Comparison of ENCODE assay signal across 16 cellular contexts in the genomic region with DNA sequence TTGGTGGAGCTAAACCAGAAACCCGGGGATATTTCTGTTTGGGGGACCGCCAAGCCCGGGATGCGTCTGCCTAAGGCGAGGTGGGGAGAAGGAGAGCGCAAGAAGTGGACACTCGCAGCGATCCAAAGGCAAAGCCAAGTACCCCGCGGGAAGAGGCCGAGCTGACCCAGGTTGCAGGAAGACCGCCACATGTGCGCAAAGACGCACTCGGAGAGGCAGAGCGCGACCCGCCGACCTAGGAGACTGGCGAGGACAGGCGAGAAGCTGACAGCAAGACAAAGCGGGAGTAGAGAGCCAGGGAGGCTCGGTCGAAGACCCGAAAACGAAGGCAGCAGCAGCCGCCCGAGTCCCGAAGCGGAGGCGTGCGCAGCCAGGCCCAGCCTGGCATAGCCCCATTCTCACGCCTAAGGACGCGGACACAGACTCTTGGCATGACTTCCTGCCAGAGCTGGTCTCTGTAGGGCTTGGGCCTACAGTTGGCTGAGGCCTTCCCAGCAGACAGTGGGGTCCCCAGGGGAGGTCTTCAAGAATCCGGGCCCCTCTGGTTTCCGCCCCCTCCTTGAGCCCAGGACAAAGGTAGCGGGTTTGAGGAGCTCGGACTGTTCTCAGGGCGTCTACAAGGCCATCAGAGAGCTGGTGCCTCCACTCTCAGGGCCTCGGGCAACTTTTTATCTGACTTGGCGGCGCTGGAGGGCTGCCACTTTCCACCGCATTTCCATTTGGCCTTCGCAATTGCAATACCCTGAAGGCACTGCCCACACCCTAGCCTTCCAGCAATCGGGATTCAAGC. TPM values are rescaled to one million over a fixed set of nuclear protein-coding genes. Genes with fewer than 3 reads are reported as not detected.
DNase-seq lines count a peak whose midpoint lies in the region; ATAC-seq, FAIRE-seq and TF ChIP-seq lines count a peak whose summit lies in the region.
"Had no signal": no experiment of that assay in that cellular context is flagged by ENCODE, and none has a peak within 500 bp of the region (broad histone marks: within the 10 kb centered on the region; RNA-seq: fewer than 3 reads in every experiment).

No MANE protein-coding gene starts in this region.

- no peaks in the 10 kb centered on the region for H3K9me3 ChIP-seq in CD8-positive, alpha-beta memory T cell (ENCODE audit: low read length)
- no peaks in the 10 kb centered on the region for H3K9me3 ChIP-seq in H1 (ENCODE audit: insufficient read depth in 2 of 2, low read depth in 1 of 2, low read length in 1 of 2)
- H3K9me3 ChIP-seq in CD4-positive, alpha-beta memory T cell (ENCODE audit: control insufficient read depth in 1 of 2, low read length in 2 of 2): no peaks in the 10 kb centered on the region
- H3K9me3 ChIP-seq: ascending aorta, gastrocnemius medialis had no signal

- H4K5ac ChIP-seq in H1 (ENCODE audit: insufficient read length, low read depth, low read length): no peak overlapping the region

- no peak overlapping the region for H3K14ac ChIP-seq in H1 (ENCODE audit: insufficient read length)

- H3K27me3 ChIP-seq in CD8-positive, alpha-beta memory T cell (ENCODE audit: insufficient read depth, low read length, poor library complexity, severe bottlenecking): no peaks in the 10 kb centered on the region
- peaks cover 8 to 56% (median 45%) of the 10 kb centered on the region in 4 experiments for H3K27me3 ChIP-seq in H1 (replicated peaks in 1 of 4; ENCODE audit: control insufficient read depth in 3 of 4, extremely low read depth in 1 of 4, insufficient read depth in 3 of 4, low read length in 3 of 4)
- H3K27me3 ChIP-seq in CD4-positive, alpha-beta memory T cell (ENCODE audit: insufficient read depth, low read length): no peaks in the 10 kb centered on the region
- H3K27me3 ChIP-seq: ascending aorta had no signal

- H4K8ac ChIP-seq in H1 (ENCODE audit: extremely low read depth, insufficient read depth, low read length): peak overlapping the region; percentile 51; the same call in 1 of the 2 replicates

- no peak overlapping the region for H3K4me3 Mint-ChIP-seq in CD8-positive, alpha-beta memory T cell
- peak overlapping the region; percentile 72 for H3K4me3 Mint-ChIP-seq in neural crest cell
- H3K4me3 Mint-ChIP-seq in CD4-positive, alpha-beta memory T cell: peak overlapping the region in 2 of 8 donors; percentile 52 to 55

- no peaks in the 10 kb centered on the region for H3K79me1 ChIP-seq in H1 (ENCODE audit: low read depth, low read length)

- H3K36me3 Mint-ChIP-seq in CD8-positive, alpha-beta memory T cell: no peaks in the 10 kb centered on the region
- H3K36me3 Mint-ChIP-seq in neural crest cell (ENCODE audit: low read depth): no peaks in the 10 kb centered on the region
- no peaks in the 10 kb centered on the region for H3K36me3 Mint-ChIP-seq in CD4-positive, alpha-beta memory T cell

- 0 out of 7 replicates have a peak overlapping the region, but pooled peaks of 1 of the 4 experiments have one; percentile 22 for H3K9ac ChIP-seq in H1 (replicated peaks in 1 of 4; ENCODE audit: extremely low read depth in 1 of 4, low read depth in 3 of 4, low read length in 3 of 4)

- no peak overlapping the region for H3K27ac Mint-ChIP-seq in CD8-positive, alpha-beta memory T cell
- H3K27ac Mint-ChIP-seq in neural crest cell (ENCODE audit: unreplicated experiment): no peak overlapping the region
- H3K27ac Mint-ChIP-seq in CD4-positive, alpha-beta memory T cell: no peak overlapping the region

- peak overlapping the region; percentile 60 for H3K18ac ChIP-seq in H1 (ENCODE audit: extremely low read depth, low read length)

- DNase-seq in CD8-positive, alpha-beta memory T cell: no peak
- DNase-seq in HUDEP-2 (lab: John Stamatoyannopoulos, UW; ENCODE audit: unreplicated experiment in 76 of 76) (peak in 41 of 76 experiments; percentile 0 to 39 (median 14)), H1 (ENCODE audit: low read depth in 1 of 2, low spot score in 2 of 2) (peak in 1 of 2 experiments; percentile 60), neural crest cell (ENCODE audit: low read depth, low spot score) (no peak), NOMO-1 treated with dmso at 0.1 percent for 144 hours (lab: John Stamatoyannopoulos, UW; ENCODE audit: unreplicated experiment) (no peak), SKM-1 (lab: John Stamatoyannopoulos, UW; ENCODE audit: unreplicated experiment) (no peak)
- DNase-seq in CD4-positive, alpha-beta memory T cell: no peak
- DNase-seq: activated effector memory CD4-positive, alpha-beta T cell treated with anti-CD3 and anti-CD28 coated beads, Interleukin-2, amount 50 U/mL, for 16 hours; gastrocnemius medialis; NCI-H146; NCI-H2227 treated with DMSO at 0.1 percent for 48 hours; NK-92 treated with Interleukin-12 subunit alpha and Interleukin-12 subunit beta, amount 100 ng/mL, for 24 hours had no signal

- H2BK5ac ChIP-seq in H1 (ENCODE audit: low read depth, low read length): peak overlapping the region; percentile 39; the same call in 1 of the 2 replicates

- intact Hi-C loops in CD4-positive, alpha-beta memory T cell (cut with micrococcal nuclease): no loop called here

- no peak for TF ChIP-seq CTCF in H1 (IDR thresholded peaks at IDR 0.05; ENCODE audit: control extremely low read depth in 1 of 3, insufficient read depth in 1 of 3, low read depth in 1 of 3, low read length in 3 of 3)
- TF ChIP-seq CTCF in neural crest cell (conservative IDR thresholded peaks at IDR 0.05): no peak

- H3K56ac ChIP-seq in H1 (replicated peaks; ENCODE audit: insufficient read length, low read depth, low read length): no peak overlapping the region

- WGBS in H1 (ENCODE audit: extremely low coverage in 1 of 2, insufficient coverage in 1 of 2, insufficient read length in 1 of 2, insufficient replicate concordance in 2 of 2, low coverage in 1 of 2, low lambda C conversion rate in 2 of 2, missing lambda C conversion rate in 1 of 2), 2 experiments: 4% methylated on average over 28 of the region's 46 CpGs; no CpG with 5 or more reads in 1 of the 2 experiments

- POLR2A ChIA-PET in CD8-positive, alpha-beta memory T cell (lab: Charles Lee): no interaction called here
- POLR2A ChIA-PET in H1 (lab: Charles Lee; ENCODE audit: partially characterized antibody): interaction anchor here (1.0 to 20.0 kb wide), 9 partner anchors 9 to 139 kb away, joined by 3 to 509 read pairs (median 4); partner anchors contain the start of gene BCOR
- POLR2A ChIA-PET in CD4-positive, alpha-beta memory T cell (lab: Charles Lee; ENCODE audit: partially characterized antibody): no interaction called here

- peak overlapping the region; percentile 78 for H2BK120ac ChIP-seq in H1 (replicated peaks; ENCODE audit: low read depth, low read length)

- peak overlapping the region; percentile 61; the same call in 1 of the 2 replicates for H2BK20ac ChIP-seq in H1 (ENCODE audit: low read length)

- H3K4me1 Mint-ChIP-seq in CD8-positive, alpha-beta memory T cell: peaks cover 7 to 12% (median 9%) of the 10 kb centered on the region in 3 donors
- peaks cover 56% of the 10 kb centered on the region for H3K4me1 Mint-ChIP-seq in neural crest cell
- H3K4me1 Mint-ChIP-seq in CD4-positive, alpha-beta memory T cell: peaks cover 0 to 19% (median under 1%) of the 10 kb centered on the region in 4 donors

- no peak for ATAC-seq in GM19324 (IDR thresholded peaks at IDR 0.05; ENCODE audit: low FRiP score, unreplicated experiment)
- ATAC-seq: gastrocnemius medialis had no signal

- no peak overlapping the region for H2AFZ ChIP-seq in H1 (ENCODE audit: low read length)

- peak overlapping the region; percentile 64 to 81 for H3K4me2 ChIP-seq in H1 (ENCODE audit: insufficient read depth in 1 of 2, low read depth in 2 of 2, low read length in 2 of 2)

- peak overlapping the region; percentile 57 for H3K27ac ChIP-seq in CD8-positive, alpha-beta memory T cell (ENCODE audit: low read depth, low read length)
- H3K27ac ChIP-seq in H1 (ENCODE audit: low read depth, low read length): no peak overlapping the region
- no peak overlapping the region for H3K27ac ChIP-seq in CD4-positive, alpha-beta memory T cell (ENCODE audit: low read depth, low read length)
- H3K27ac ChIP-seq: ascending aorta, epithelial cell of prostate had no signal

- H2BK15ac ChIP-seq in H1 (ENCODE audit: low read length): no peak overlapping the region

- H3K27me3 Mint-ChIP-seq in CD8-positive, alpha-beta memory T cell: peaks cover 0 to 28% of the 10 kb centered on the region in 2 donors
- H3K27me3 Mint-ChIP-seq in neural crest cell (ENCODE audit: low read depth): peaks cover 35% of the 10 kb centered on the region
- H3K27me3 Mint-ChIP-seq in CD4-positive, alpha-beta memory T cell: no peaks in the 10 kb centered on the region

- H3K4me3 ChIP-seq in CD8-positive, alpha-beta memory T cell (ENCODE audit: low read length): no peak overlapping the region
- H3K4me3 ChIP-seq in H1 (ENCODE audit: extremely low read depth in 1 of 4, insufficient read depth in 2 of 4, low read depth in 3 of 4, low read length in 4 of 4): peak overlapping the region in 2 of 4 experiments; percentile 5 to 70; a peak in 5 of 8 replicates
- H3K4me3 ChIP-seq in CD4-positive, alpha-beta memory T cell (ENCODE audit: low read length in 2 of 2): no peak overlapping the region

- CTCF ChIA-PET in CD8-positive, alpha-beta memory T cell (lab: Charles Lee): interaction anchor here (0.9 to 2.0 kb wide), 2 partner anchors 26 to 56 kb away, joined by 3 to 4 read pairs; no protein-coding TSS in a partner anchor
- CTCF ChIA-PET in H1 (lab: Charles Lee; ENCODE audit: partially characterized antibody): interaction anchor here (0.6 kb wide), 1 partner anchor 343 kb away, joined by 3 read pairs; no protein-coding TSS in a partner anchor
- CTCF ChIA-PET in CD4-positive, alpha-beta memory T cell (lab: Charles Lee; ENCODE audit: partially characterized antibody): no interaction called here

- no peaks in the 10 kb centered on the region for H3K4me1 ChIP-seq in CD8-positive, alpha-beta memory T cell (ENCODE audit: insufficient read depth, low read length)
- H3K4me1 ChIP-seq in H1 (replicated peaks in 1 of 4; ENCODE audit: control insufficient read depth in 3 of 4, insufficient read depth in 4 of 4, low read length in 3 of 4): peaks cover 8 to 35% (median 23%) of the 10 kb centered on the region in 4 experiments
- peaks cover 5% of the 10 kb centered on the region for H3K4me1 ChIP-seq in CD4-positive, alpha-beta memory T cell (ENCODE audit: insufficient read depth, low read length)

- H3K36me3 ChIP-seq in CD8-positive, alpha-beta memory T cell (ENCODE audit: insufficient read depth, low read length): no peaks in the 10 kb centered on the region
- H3K36me3 ChIP-seq in H1 (ENCODE audit: control insufficient read depth in 2 of 4, insufficient read depth in 4 of 4, low read length in 3 of 4): no peaks in the 10 kb centered on the region
- H3K36me3 ChIP-seq in CD4-positive, alpha-beta memory T cell (ENCODE audit: insufficient read depth, low read length): no peaks in the 10 kb centered on the region
- H3K36me3 ChIP-seq: ascending aorta, gastrocnemius medialis had no signal

- H3K23ac ChIP-seq in H1 (ENCODE audit: insufficient read length): no peak overlapping the region

- H4K91ac ChIP-seq in H1 (replicated peaks; ENCODE audit: insufficient read length, low read length): peak overlapping the region; percentile 89

- peaks cover 14% of the 10 kb centered on the region; the same call in 1 of the 2 replicates for H3K23me2 ChIP-seq in H1 (ENCODE audit: low read depth, low read length)

- H3K4ac ChIP-seq in H1 (replicated peaks; ENCODE audit: insufficient read length, low read depth, low read length): no peak overlapping the region

- peaks cover 0 to 5% of the 10 kb centered on the region in 2 experiments for H4K20me1 ChIP-seq in H1 (replicated peaks in 1 of 2; ENCODE audit: control insufficient read depth in 1 of 2, insufficient read depth in 2 of 2, low read length in 2 of 2)

- TF ChIP-seq POLR2A in H1 (IDR thresholded peaks at IDR 0.05; ENCODE audit: control extremely low read depth in 1 of 2, low read depth in 2 of 2, low read length in 2 of 2): no peak

- TF ChIP-seq EP300 in H1 (IDR thresholded peaks at IDR 0.05; ENCODE audit: borderline replicate concordance in 1 of 2, low read depth in 2 of 2, low read length in 2 of 2): no peak

- H3K9me3 Mint-ChIP-seq in CD8-positive, alpha-beta memory T cell: no peaks in the 10 kb centered on the region
- H3K9me3 Mint-ChIP-seq in neural crest cell: no peaks in the 10 kb centered on the region
- H3K9me3 Mint-ChIP-seq in CD4-positive, alpha-beta memory T cell: no peaks in the 10 kb centered on the region

- peak overlapping the region; percentile 33; the same call in 1 of the 2 replicates for H2BK12ac ChIP-seq in H1 (ENCODE audit: low read depth, low read length)

- no peak for TF ChIP-seq RAD21 in H1 (IDR thresholded peaks at IDR 0.05 in 1 of 2, conservative IDR thresholded peaks at IDR 0.05 in 1 of 2; ENCODE audit: low read depth in 2 of 2, low read length in 2 of 2)

- H3K79me2 ChIP-seq in H1 (ENCODE audit: control insufficient read depth in 1 of 2, insufficient read depth in 2 of 2, low read length in 2 of 2): peaks cover 0 to 9% of the 10 kb centered on the region in 2 experiments; a peak in 1 of 4 replicates

- no peak for FAIRE-seq in H1 (lab: Jason Lieb, UNC)
- FAIRE-seq: colon had no signal

- H2AK5ac ChIP-seq in H1 (ENCODE audit: low read depth, low read length): no peak overlapping the region

RNA-seq across cellular contexts. Expression of gene BCOR, which starts 49.8 kb away (rescaled TPM):
- total RNA-seq in CD8-positive, alpha-beta memory T cell: 10 to 100 TPM; 62.6 to 67.7 TPM
- polyA plus RNA-seq in CD8-positive, alpha-beta memory T cell: 7.2 TPM
- 50.8 and 54.7 TPM in 2 replicates for total RNA-seq in H1 (2021; fragmentation: NEBNext Ultra II Directional; extraction: Animal tissue kit (Norgen Biotek cat#: 25700))
- polyA plus RNA-seq in H1 (2011; rRNA removed): 25.0 and 38.7 TPM in 2 replicates
- polyA plus RNA-seq in H1 (2011; cell fraction: cytosol; rRNA removed): 23.7 TPM
- polyA plus RNA-seq in H1 (2011; cell fraction: nucleus; rRNA removed): 71.8 TPM
- 30.9 to 39.5 TPM (median 38.0 TPM) in 4 replicates for polyA plus RNA-seq in H1 (2012, experiment 1 of 2)
- 13.5 TPM for polyA plus RNA-seq in H1 (2012, experiment 2 of 2)
- 27.2 TPM for polyA plus RNA-seq in H1 (2013, experiment 1 of 2)
- polyA plus RNA-seq in H1 (2013, experiment 2 of 2): 25.2 TPM
- 34.2 and 37.3 TPM in 2 replicates for polyA minus RNA-seq in H1 (2011; rRNA and poly(A)+ RNA removed)
- 61.1 TPM for polyA minus RNA-seq in H1 (2011; cell fraction: cytosol; rRNA and poly(A)+ RNA removed)
- 51.4 TPM for polyA minus RNA-seq in H1 (2011; cell fraction: nucleus; rRNA and poly(A)+ RNA removed)
- total RNA-seq in neural crest cell: 33.2 and 41.1 TPM in 2 replicates
- 10 to 100 TPM; 47.1 to 48.7 TPM for total RNA-seq in CD4-positive, alpha-beta memory T cell
- polyA plus RNA-seq in CD4-positive, alpha-beta memory T cell: 1 to 10 TPM; 1.9 to 7.0 TPM

Comparison
In these comparisons a context has a peak if more than half of its experiments do, and no peak if none do; other contexts are left out.
1. DNase-seq: peak in HUDEP-2 (41 of 76); none in CD8-positive, alpha-beta memory T cell (0 of 5), neural crest cell (single experiment), CD4-positive, alpha-beta memory T cell (0 of 5), NOMO-1 treated with dmso at 0.1 percent for 144 hours (single experiment) and SKM-1 (single experiment).